1 cellular context compared by ENCODE assay signal in the genomic region with DNA sequence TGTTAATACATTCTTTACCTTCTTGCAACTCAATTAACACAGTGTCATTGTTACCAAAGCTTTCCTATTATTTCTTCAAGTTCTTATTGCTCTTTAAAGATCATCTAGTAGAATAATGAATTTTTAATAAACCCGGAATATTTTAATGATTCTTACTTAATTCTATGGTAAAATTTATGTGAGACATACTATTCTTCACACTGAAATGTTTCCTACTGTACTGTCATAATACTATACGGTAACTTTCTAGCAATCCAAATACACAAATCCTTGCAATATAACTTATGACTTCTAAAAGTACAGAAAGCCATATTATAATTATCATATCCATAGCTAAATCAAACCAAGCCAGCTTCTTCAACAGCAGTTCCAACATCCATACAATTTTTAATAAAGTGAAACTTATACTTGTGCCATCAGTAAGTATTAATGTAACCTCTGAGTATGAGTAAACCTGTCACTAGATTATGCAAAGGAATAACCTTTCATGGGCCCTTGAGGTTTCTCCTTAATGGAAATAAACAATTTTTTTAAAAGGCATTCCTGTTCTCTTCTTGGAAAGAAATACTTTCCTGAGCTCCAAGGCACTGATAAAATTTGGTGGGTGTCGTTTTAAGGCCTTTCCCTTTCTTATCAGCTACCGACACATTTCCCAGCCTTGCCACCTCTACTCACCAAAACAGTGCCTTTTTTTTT.
A peak's percentile ranks its signal among the peaks of the same experiment; 100 is the strongest.
TF ChIP-seq lines count a peak whose summit lies in the region.

No MANE protein-coding gene starts in this region.

TF ChIP-seq in K562, 482 proteins besides CTCF, POLR2A, EP300 and RAD21 (continued from another document and continues in another):
- TF ChIP-seq, protein P1, sequence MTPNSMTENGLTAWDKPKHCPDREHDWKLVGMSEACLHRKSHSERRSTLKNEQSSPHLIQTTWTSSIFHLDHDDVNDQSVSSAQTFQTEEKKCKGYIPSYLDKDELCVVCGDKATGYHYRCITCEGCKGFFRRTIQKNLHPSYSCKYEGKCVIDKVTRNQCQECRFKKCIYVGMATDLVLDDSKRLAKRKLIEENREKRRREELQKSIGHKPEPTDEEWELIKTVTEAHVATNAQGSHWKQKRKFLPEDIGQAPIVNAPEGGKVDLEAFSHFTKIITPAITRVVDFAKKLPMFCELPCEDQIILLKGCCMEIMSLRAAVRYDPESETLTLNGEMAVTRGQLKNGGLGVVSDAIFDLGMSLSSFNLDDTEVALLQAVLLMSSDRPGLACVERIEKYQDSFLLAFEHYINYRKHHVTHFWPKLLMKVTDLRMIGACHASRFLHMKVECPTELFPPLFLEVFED (CRISPR knock-in tag; conservative IDR thresholded peaks at IDR 0.05): no peak
- TF ChIP-seq MYNN (IDR thresholded peaks at IDR 0.05) (peak; percentile 69; the same call in 1 of the 2 replicates), MYNN (CRISPR knock-in tag; IDR thresholded peaks at IDR 0.05) (no peak), RBBP5 (IDR thresholded peaks at IDR 0.05; ENCODE audit: borderline replicate concordance, insufficient read depth, low read length, poor library complexity, severe bottlenecking) (peak; percentile 53), ZNF76 (CRISPR knock-in tag; IDR thresholded peaks at IDR 0.05; ENCODE audit: borderline replicate concordance) (no peak), MYC (IDR thresholded peaks at IDR 0.05; ENCODE audit: low read depth, low read length) (no peak; the same call in 1 of the 2 replicates), MYC (CRISPR knock-in tag; IDR thresholded peaks at IDR 0.05; ENCODE audit: borderline replicate concordance, low read depth) (no peak), PTBP1 (IDR thresholded peaks at IDR 0.05; ENCODE audit: low read depth, low read length) (no peak), POLR2G (IDR thresholded peaks at IDR 0.05; ENCODE audit: low read depth, low read length) (no peak), ZNF444 (CRISPR knock-in tag; IDR thresholded peaks at IDR 0.05) (no peak), ZNF445 (CRISPR knock-in tag; IDR thresholded peaks at IDR 0.05; ENCODE audit: low read depth) (no peak), ZNF165 (CRISPR knock-in tag; IDR thresholded peaks at IDR 0.05; ENCODE audit: borderline replicate concordance) (no peak), LEF1 (IDR thresholded peaks at IDR 0.05) (peak; percentile 99), CHD4 (IDR thresholded peaks at IDR 0.05; ENCODE audit: insufficient read depth, insufficient replicate concordance, low read depth, low read length, poor library complexity, severe bottlenecking) (no peak), SPI1 (IDR thresholded peaks at IDR 0.05; ENCODE audit: borderline replicate concordance, low read depth, low read length) (no peak), ZNF282 (CRISPR knock-in tag; IDR thresholded peaks at IDR 0.05) (no peak), ZNF217 (CRISPR knock-in tag; IDR thresholded peaks at IDR 0.05) (no peak), SRSF3 (IDR thresholded peaks at IDR 0.05; ENCODE audit: insufficient read depth, low read length) (no peak), MYBL2 (IDR thresholded peaks at IDR 0.05; ENCODE audit: low read depth) (no peak; the same call in 1 of the 2 replicates), MYBL2 (CRISPR knock-in tag; IDR thresholded peaks at IDR 0.05; ENCODE audit: borderline replicate concordance) (no peak), SMAD3 (CRISPR knock-in tag; conservative IDR thresholded peaks at IDR 0.05) (no peak), HEY1 (CRISPR knock-in tag; IDR thresholded peaks at IDR 0.05; ENCODE audit: borderline replicate concordance) (no peak), RBM14 (IDR thresholded peaks at IDR 0.05; ENCODE audit: borderline replicate concordance, insufficient read depth, low read depth, low read length) (no peak), ESRRB (CRISPR knock-in tag; IDR thresholded peaks at IDR 0.05; ENCODE audit: borderline replicate concordance) (no peak), ZNF175 (CRISPR knock-in tag; IDR thresholded peaks at IDR 0.05; ENCODE audit: low read depth) (peak; percentile 49), TBP (optimal IDR thresholded peaks at IDR 0.05; ENCODE audit: low read depth, low read length) (no peak)
- TF ChIP-seq, protein P2, sequence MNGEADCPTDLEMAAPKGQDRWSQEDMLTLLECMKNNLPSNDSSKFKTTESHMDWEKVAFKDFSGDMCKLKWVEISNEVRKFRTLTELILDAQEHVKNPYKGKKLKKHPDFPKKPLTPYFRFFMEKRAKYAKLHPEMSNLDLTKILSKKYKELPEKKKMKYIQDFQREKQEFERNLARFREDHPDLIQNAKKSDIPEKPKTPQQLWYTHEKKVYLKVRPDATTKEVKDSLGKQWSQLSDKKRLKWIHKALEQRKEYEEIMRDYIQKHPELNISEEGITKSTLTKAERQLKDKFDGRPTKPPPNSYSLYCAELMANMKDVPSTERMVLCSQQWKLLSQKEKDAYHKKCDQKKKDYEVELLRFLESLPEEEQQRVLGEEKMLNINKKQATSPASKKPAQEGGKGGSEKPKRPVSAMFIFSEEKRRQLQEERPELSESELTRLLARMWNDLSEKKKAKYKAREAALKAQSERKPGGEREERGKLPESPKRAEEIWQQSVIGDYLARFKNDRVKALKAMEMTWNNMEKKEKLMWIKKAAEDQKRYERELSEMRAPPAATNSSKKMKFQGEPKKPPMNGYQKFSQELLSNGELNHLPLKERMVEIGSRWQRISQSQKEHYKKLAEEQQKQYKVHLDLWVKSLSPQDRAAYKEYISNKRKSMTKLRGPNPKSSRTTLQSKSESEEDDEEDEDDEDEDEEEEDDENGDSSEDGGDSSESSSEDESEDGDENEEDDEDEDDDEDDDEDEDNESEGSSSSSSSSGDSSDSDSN (IDR thresholded peaks at IDR 0.05; ENCODE audit: borderline replicate concordance in 1 of 2, low read depth in 2 of 2, low read length in 2 of 2): no peak
- TF ChIP-seq, protein P3, sequence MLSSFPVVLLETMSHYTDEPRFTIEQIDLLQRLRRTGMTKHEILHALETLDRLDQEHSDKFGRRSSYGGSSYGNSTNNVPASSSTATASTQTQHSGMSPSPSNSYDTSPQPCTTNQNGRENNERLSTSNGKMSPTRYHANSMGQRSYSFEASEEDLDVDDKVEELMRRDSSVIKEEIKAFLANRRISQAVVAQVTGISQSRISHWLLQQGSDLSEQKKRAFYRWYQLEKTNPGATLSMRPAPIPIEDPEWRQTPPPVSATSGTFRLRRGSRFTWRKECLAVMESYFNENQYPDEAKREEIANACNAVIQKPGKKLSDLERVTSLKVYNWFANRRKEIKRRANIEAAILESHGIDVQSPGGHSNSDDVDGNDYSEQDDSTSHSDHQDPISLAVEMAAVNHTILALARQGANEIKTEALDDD (IDR thresholded peaks at IDR 0.05): peak; percentile 61
- TF ChIP-seq, protein P4, sequence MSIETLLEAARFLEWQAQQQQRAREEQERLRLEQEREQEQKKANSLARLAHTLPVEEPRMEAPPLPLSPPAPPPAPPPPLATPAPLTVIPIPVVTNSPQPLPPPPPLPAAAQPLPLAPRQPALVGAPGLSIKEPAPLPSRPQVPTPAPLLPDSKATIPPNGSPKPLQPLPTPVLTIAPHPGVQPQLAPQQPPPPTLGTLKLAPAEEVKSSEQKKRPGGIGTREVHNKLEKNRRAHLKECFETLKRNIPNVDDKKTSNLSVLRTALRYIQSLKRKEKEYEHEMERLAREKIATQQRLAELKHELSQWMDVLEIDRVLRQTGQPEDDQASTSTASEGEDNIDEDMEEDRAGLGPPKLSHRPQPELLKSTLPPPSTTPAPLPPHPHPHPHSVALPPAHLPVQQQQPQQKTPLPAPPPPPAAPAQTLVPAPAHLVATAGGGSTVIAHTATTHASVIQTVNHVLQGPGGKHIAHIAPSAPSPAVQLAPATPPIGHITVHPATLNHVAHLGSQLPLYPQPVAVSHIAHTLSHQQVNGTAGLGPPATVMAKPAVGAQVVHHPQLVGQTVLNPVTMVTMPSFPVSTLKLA (conservative IDR thresholded peaks at IDR 0.05): peak; percentile 33 to 61; a peak in 3 of 4 replicates
- TF ChIP-seq, protein P5, sequence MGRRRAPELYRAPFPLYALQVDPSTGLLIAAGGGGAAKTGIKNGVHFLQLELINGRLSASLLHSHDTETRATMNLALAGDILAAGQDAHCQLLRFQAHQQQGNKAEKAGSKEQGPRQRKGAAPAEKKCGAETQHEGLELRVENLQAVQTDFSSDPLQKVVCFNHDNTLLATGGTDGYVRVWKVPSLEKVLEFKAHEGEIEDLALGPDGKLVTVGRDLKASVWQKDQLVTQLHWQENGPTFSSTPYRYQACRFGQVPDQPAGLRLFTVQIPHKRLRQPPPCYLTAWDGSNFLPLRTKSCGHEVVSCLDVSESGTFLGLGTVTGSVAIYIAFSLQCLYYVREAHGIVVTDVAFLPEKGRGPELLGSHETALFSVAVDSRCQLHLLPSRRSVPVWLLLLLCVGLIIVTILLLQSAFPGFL (CRISPR knock-in tag; IDR thresholded peaks at IDR 0.05): no peak
- TF ChIP-seq, protein P6, sequence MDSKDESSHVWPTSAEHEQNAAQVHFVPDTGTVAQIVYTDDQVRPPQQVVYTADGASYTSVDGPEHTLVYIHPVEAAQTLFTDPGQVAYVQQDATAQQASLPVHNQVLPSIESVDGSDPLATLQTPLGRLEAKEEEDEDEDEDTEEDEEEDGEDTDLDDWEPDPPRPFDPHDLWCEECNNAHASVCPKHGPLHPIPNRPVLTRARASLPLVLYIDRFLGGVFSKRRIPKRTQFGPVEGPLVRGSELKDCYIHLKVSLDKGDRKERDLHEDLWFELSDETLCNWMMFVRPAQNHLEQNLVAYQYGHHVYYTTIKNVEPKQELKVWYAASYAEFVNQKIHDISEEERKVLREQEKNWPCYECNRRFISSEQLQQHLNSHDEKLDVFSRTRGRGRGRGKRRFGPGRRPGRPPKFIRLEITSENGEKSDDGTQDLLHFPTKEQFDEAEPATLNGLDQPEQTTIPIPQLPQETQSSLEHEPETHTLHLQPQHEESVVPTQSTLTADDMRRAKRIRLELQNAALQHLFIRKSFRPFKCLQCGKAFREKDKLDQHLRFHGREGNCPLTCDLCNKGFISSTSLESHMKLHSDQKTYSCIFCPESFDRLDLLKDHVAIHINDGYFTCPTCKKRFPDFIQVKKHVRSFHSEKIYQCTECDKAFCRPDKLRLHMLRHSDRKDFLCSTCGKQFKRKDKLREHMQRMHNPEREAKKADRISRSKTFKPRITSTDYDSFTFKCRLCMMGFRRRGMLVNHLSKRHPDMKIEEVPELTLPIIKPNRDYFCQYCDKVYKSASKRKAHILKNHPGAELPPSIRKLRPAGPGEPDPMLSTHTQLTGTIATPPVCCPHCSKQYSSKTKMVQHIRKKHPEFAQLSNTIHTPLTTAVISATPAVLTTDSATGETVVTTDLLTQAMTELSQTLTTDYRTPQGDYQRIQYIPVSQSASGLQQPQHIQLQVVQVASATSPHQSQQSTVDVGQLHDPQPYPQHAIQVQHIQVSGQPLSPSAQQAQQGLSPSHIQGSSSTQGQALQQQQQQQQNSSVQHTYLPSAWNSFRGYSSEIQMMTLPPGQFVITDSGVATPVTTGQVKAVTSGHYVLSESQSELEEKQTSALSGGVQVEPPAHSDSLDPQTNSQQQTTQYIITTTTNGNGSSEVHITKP (IDR thresholded peaks at IDR 0.05; ENCODE audit: partially characterized antibody): peak; percentile 31
- TF ChIP-seq, protein P7, sequence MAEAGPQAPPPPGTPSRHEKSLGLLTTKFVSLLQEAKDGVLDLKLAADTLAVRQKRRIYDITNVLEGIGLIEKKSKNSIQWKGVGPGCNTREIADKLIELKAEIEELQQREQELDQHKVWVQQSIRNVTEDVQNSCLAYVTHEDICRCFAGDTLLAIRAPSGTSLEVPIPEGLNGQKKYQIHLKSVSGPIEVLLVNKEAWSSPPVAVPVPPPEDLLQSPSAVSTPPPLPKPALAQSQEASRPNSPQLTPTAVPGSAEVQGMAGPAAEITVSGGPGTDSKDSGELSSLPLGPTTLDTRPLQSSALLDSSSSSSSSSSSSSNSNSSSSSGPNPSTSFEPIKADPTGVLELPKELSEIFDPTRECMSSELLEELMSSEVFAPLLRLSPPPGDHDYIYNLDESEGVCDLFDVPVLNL (CRISPR knock-in tag; IDR thresholded peaks at IDR 0.05; ENCODE audit: low read depth): no peak
- TF ChIP-seq, protein P8, sequence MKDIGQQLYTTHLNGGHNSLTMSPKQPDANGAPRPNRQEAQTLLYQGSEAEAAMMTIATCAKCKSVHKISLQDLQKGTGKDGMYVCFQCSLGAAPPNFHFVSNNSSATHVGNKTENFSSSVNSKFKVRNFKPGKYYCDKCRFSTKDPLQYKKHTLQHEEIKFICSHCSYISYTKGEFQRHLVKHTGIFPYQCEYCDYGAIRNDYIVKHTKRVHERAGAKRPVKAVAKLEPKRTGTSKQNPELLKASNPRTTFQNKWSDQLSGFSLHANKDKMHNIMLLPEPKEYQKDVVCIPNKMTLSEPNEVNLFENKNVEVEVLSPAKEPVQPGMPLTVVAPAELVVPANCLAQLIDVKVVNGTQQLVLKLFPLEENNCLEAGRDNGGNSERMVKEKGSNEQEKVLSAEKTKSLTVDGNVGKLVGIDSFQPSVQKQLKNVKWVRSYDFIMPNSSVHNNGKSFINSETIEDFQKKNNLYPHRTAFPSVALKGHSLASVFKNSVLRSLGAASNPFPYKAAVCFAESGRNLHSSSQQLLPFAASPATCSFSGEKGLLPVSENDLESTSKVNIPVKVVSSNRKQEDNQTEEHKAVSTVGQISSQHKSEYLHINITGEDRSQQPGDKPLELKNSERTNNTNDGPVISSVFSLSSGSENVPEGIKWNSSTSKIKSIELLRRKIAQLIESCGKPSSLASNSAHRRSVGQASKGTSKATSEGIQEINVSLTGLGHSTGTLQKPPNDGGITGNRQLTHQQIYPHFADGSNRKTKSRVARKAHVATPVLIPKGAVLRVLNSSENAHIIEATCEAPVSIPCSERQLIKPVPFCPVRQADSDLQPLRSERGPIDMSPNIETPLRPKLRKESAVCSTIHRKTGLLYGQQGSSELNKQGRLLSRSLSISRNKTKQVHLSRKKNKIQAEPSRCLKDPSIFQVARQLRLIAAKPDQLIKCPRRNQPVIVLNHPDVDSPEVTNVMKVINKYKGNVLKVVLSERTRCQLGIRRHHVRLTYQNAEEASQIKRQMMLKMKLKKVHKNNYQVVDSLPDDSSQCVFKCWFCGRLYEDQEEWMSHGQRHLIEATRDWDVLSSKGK (CRISPR knock-in tag; IDR thresholded peaks at IDR 0.05): no peak; the same call in 1 of the 2 replicates
- TF ChIP-seq, protein P9, sequence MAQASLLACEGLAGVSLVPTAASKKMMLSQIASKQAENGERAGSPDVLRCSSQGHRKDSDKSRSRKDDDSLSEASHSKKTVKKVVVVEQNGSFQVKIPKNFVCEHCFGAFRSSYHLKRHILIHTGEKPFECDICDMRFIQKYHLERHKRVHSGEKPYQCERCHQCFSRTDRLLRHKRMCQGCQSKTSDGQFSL (CRISPR knock-in tag; IDR thresholded peaks at IDR 0.05): no peak
- TF ChIP-seq, protein P9 (tag; IDR thresholded peaks at IDR 0.05): no peak
